1 cellular context compared by ENCODE assay signal in the genomic region with DNA sequence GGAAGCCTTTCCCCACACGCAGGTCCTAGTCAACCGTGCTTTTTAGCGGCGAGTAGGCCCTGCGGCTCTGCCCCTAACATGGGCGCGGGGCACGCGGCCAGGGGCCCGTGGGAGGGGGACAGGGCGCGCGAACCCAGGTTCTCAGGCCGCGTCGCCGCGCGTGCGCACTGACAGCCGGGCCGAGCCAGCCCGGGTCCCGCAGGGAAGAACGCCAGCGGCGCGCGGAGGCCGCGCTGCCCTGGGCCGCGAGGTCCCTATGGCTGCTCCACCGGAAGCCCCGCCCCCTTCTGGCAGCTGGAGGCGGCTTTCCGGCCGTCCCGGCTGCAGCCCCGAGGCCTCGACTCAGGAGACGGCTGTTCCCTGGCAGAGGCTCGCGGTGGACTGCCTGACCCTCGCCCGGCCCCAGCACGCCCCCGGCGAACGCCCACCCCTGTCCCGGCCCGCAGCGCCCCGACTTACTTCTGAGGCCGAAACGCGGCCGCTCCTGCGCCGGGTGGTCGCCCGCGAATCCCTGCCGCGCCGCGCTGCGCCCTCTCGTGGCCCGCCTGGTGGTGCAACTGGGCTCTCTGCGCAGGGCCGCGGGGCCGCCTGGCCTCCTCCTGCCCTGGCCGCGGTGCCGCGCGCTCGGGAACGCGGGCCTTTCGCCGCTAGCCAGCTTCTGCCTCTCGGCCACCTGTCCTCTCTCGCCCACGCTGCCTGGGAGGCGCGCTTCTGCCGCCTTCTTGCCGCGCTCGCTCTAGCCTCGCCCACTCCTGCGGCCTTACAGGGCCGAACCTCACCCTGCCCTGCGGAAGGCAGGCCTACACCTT.
TF ChIP-seq lines count a peak whose summit lies in the region.

No MANE protein-coding gene starts in this region.

TF ChIP-seq in HEK293, 187 proteins besides CTCF, POLR2A, EP300 and RAD21 (continued from another document and continues in another):
- TF ChIP-seq, protein P1, sequence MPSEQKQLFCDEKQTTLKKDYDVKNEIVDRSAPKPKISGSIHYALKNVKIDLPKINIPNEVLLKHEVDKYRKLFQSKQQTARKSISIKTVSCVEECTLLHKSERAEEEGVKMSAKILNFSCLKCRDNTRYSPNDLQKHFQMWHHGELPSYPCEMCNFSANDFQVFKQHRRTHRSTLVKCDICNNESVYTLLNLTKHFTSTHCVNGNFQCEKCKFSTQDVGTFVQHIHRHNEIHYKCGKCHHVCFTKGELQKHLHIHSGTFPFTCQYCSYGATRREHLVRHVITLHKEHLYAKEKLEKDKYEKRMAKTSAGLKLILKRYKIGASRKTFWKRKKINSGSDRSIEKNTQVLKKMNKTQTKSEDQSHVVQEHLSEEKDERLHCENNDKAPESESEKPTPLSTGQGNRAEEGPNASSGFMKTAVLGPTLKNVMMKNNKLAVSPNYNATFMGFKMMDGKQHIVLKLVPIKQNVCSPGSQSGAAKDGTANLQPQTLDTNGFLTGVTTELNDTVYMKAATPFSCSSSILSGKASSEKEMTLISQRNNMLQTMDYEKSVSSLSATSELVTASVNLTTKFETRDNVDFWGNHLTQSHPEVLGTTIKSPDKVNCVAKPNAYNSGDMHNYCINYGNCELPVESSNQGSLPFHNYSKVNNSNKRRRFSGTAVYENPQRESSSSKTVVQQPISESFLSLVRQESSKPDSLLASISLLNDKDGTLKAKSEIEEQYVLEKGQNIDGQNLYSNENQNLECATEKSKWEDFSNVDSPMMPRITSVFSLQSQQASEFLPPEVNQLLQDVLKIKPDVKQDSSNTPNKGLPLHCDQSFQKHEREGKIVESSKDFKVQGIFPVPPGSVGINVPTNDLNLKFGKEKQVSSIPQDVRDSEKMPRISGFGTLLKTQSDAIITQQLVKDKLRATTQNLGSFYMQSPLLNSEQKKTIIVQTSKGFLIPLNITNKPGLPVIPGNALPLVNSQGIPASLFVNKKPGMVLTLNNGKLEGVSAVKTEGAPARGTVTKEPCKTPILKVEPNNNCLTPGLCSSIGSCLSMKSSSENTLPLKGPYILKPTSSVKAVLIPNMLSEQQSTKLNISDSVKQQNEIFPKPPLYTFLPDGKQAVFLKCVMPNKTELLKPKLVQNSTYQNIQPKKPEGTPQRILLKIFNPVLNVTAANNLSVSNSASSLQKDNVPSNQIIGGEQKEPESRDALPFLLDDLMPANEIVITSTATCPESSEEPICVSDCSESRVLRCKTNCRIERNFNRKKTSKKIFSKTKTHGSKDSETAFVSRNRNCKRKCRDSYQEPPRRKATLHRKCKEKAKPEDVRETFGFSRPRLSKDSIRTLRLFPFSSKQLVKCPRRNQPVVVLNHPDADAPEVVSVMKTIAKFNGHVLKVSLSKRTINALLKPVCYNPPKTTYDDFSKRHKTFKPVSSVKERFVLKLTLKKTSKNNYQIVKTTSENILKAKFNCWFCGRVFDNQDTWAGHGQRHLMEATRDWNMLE (tag by site-specific recombination; conservative IDR thresholded peaks at IDR 0.05; ENCODE audit: low read depth) = peak; percentile 33; the same call in 1 of the 2 replicates
- TF ChIP-seq ZNF335 (tag by site-specific recombination; conservative IDR thresholded peaks at IDR 0.05) = 0 out of 2 replicates have a peak, but pooled peaks have one; percentile 17
- peak; percentile 21; the same call in 1 of the 2 replicates for TF ChIP-seq ZNF146 (tag by site-specific recombination; IDR thresholded peaks at IDR 0.05)
- peak; percentile 64 for TF ChIP-seq SP3 (tag by site-specific recombination; IDR thresholded peaks at IDR 0.05)
- TF ChIP-seq FEZF1 (tag by site-specific recombination; IDR thresholded peaks at IDR 0.05) = 0 out of 2 replicates have a peak, but pooled peaks have one; percentile 14
- TF ChIP-seq KLF16 (tag by site-specific recombination; IDR thresholded peaks at IDR 0.05) = peak; percentile 65; the same call in 1 of the 2 replicates
- TF ChIP-seq ZBTB17 (tag by site-specific recombination; IDR thresholded peaks at IDR 0.05) = peak; percentile 82
- peak; percentile 93 for TF ChIP-seq ZNF184 (tag by site-specific recombination; IDR thresholded peaks at IDR 0.05)
- TF ChIP-seq, protein P2, sequence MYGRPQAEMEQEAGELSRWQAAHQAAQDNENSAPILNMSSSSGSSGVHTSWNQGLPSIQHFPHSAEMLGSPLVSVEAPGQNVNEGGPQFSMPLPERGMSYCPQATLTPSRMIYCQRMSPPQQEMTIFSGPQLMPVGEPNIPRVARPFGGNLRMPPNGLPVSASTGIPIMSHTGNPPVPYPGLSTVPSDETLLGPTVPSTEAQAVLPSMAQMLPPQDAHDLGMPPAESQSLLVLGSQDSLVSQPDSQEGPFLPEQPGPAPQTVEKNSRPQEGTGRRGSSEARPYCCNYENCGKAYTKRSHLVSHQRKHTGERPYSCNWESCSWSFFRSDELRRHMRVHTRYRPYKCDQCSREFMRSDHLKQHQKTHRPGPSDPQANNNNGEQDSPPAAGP (tag by site-specific recombination; IDR thresholded peaks at IDR 0.05) = 0 out of 2 replicates have a peak, but pooled peaks have one; percentile 19
- no peak for TF ChIP-seq RBAK (tag by site-specific recombination; IDR thresholded peaks at IDR 0.05)
- peak; percentile 51; the same call in 1 of the 2 replicates for TF ChIP-seq ZNF37A (tag by site-specific recombination; IDR thresholded peaks at IDR 0.05)
- peak; percentile 89 for TF ChIP-seq ZNF324 (tag by site-specific recombination; IDR thresholded peaks at IDR 0.05)
- no peak for TF ChIP-seq ZNF155 (tag by site-specific recombination; IDR thresholded peaks at IDR 0.05)
- TF ChIP-seq BCL11B (tag by site-specific recombination; IDR thresholded peaks at IDR 0.05; ENCODE audit: low read depth) = peak; percentile 72; the same call in 1 of the 2 replicates
- no peak for TF ChIP-seq MYNN (tag by site-specific recombination; IDR thresholded peaks at IDR 0.05; ENCODE audit: borderline replicate concordance)
- TF ChIP-seq OSR2 (tag by site-specific recombination; IDR thresholded peaks at IDR 0.05) = peak; percentile 45
- TF ChIP-seq HOXC10 (CRISPR knock-in tag; IDR thresholded peaks at IDR 0.05) = peak; percentile 85; the same call in 1 of the 2 replicates
- peak; percentile 96 for TF ChIP-seq ZBTB8A (tag by site-specific recombination; IDR thresholded peaks at IDR 0.05)
- TF ChIP-seq EGR2 (tag by site-specific recombination; IDR thresholded peaks at IDR 0.05; ENCODE audit: low read depth) = peak; percentile 94
- TF ChIP-seq ZBTB48 (tag by site-specific recombination; IDR thresholded peaks at IDR 0.05) = peak; percentile 81
- TF ChIP-seq, protein P3, sequence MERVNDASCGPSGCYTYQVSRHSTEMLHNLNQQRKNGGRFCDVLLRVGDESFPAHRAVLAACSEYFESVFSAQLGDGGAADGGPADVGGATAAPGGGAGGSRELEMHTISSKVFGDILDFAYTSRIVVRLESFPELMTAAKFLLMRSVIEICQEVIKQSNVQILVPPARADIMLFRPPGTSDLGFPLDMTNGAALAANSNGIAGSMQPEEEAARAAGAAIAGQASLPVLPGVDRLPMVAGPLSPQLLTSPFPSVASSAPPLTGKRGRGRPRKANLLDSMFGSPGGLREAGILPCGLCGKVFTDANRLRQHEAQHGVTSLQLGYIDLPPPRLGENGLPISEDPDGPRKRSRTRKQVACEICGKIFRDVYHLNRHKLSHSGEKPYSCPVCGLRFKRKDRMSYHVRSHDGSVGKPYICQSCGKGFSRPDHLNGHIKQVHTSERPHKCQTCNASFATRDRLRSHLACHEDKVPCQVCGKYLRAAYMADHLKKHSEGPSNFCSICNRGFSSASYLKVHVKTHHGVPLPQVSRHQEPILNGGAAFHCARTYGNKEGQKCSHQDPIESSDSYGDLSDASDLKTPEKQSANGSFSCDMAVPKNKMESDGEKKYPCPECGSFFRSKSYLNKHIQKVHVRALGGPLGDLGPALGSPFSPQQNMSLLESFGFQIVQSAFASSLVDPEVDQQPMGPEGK (tag by site-specific recombination; IDR thresholded peaks at IDR 0.05) = peak; percentile 93; the same call in 1 of the 2 replicates
- peak; percentile 49; the same call in 1 of the 2 replicates for TF ChIP-seq ZNF350 (tag by site-specific recombination; IDR thresholded peaks at IDR 0.05)
- TF ChIP-seq, protein P4, sequence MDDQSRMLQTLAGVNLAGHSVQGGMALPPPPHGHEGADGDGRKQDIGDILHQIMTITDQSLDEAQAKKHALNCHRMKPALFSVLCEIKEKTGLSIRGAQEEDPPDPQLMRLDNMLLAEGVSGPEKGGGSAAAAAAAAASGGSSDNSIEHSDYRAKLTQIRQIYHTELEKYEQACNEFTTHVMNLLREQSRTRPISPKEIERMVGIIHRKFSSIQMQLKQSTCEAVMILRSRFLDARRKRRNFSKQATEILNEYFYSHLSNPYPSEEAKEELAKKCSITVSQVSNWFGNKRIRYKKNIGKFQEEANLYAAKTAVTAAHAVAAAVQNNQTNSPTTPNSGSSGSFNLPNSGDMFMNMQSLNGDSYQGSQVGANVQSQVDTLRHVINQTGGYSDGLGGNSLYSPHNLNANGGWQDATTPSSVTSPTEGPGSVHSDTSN (CRISPR knock-in tag; IDR thresholded peaks at IDR 0.05) = peak; percentile 63; the same call in 1 of the 2 replicates
- TF ChIP-seq, protein P5, sequence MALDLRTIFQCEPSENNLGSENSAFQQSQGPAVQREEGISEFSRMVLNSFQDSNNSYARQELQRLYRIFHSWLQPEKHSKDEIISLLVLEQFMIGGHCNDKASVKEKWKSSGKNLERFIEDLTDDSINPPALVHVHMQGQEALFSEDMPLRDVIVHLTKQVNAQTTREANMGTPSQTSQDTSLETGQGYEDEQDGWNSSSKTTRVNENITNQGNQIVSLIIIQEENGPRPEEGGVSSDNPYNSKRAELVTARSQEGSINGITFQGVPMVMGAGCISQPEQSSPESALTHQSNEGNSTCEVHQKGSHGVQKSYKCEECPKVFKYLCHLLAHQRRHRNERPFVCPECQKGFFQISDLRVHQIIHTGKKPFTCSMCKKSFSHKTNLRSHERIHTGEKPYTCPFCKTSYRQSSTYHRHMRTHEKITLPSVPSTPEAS (tag by site-specific recombination; IDR thresholded peaks at IDR 0.05) = 0 out of 2 replicates have a peak, but pooled peaks have one; percentile 18
- TF ChIP-seq TCF7L2 (IDR thresholded peaks at IDR 0.05; ENCODE audit: borderline replicate concordance, low read depth, low read length) = no peak
- peak; percentile 67; the same call in 1 of the 2 replicates for TF ChIP-seq KLF8 (tag by site-specific recombination; IDR thresholded peaks at IDR 0.05)
- TF ChIP-seq ZNF16 (tag by site-specific recombination; IDR thresholded peaks at IDR 0.05; ENCODE audit: low read depth) = no peak
- peak; percentile 97 for TF ChIP-seq ZSCAN30 (tag by site-specific recombination; IDR thresholded peaks at IDR 0.05)
- TF ChIP-seq ZFHX2 (tag by site-specific recombination; conservative IDR thresholded peaks at IDR 0.05) = peak; percentile 99
- peak; percentile 55; the same call in 1 of the 2 replicates for TF ChIP-seq ZNF423 (tag by site-specific recombination; IDR thresholded peaks at IDR 0.05)
- peak; percentile 41; the same call in 1 of the 2 replicates for TF ChIP-seq REPIN1 (tag by site-specific recombination; IDR thresholded peaks at IDR 0.05; ENCODE audit: low read depth)
- TF ChIP-seq, protein P6, sequence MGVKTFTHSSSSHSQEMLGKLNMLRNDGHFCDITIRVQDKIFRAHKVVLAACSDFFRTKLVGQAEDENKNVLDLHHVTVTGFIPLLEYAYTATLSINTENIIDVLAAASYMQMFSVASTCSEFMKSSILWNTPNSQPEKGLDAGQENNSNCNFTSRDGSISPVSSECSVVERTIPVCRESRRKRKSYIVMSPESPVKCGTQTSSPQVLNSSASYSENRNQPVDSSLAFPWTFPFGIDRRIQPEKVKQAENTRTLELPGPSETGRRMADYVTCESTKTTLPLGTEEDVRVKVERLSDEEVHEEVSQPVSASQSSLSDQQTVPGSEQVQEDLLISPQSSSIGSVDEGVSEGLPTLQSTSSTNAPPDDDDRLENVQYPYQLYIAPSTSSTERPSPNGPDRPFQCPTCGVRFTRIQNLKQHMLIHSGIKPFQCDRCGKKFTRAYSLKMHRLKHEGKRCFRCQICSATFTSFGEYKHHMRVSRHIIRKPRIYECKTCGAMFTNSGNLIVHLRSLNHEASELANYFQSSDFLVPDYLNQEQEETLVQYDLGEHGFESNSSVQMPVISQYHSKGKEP (tag by site-specific recombination; IDR thresholded peaks at IDR 0.05) = peak; percentile 53; the same call in 1 of the 2 replicates
- peak; percentile 88 for TF ChIP-seq GLIS2 (tag by site-specific recombination; IDR thresholded peaks at IDR 0.05)
- no peak for TF ChIP-seq ZNF624 (tag by site-specific recombination; IDR thresholded peaks at IDR 0.05)
- TF ChIP-seq ZNF121 (tag by site-specific recombination; IDR thresholded peaks at IDR 0.05) = no peak; the same call in 1 of the 2 replicates
- peak; percentile 59 for TF ChIP-seq SP7 (tag by site-specific recombination; IDR thresholded peaks at IDR 0.05)
- TF ChIP-seq ZNF837 (tag by site-specific recombination; IDR thresholded peaks at IDR 0.05) = 0 out of 2 replicates have a peak, but pooled peaks have one; percentile 14
- TF ChIP-seq ZNF341 (tag by site-specific recombination; IDR thresholded peaks at IDR 0.05; ENCODE audit: low read depth) = peak; percentile 80
- TF ChIP-seq ZNF2 (tag by site-specific recombination; IDR thresholded peaks at IDR 0.05) = peak; percentile 85; the same call in 1 of the 2 replicates
- peak; percentile 78; the same call in 1 of the 2 replicates for TF ChIP-seq ZBTB7A (tag by site-specific recombination; IDR thresholded peaks at IDR 0.05; ENCODE audit: low read depth)
- TF ChIP-seq ZNF416 (tag by site-specific recombination; IDR thresholded peaks at IDR 0.05) = no peak
- TF ChIP-seq, protein P7, sequence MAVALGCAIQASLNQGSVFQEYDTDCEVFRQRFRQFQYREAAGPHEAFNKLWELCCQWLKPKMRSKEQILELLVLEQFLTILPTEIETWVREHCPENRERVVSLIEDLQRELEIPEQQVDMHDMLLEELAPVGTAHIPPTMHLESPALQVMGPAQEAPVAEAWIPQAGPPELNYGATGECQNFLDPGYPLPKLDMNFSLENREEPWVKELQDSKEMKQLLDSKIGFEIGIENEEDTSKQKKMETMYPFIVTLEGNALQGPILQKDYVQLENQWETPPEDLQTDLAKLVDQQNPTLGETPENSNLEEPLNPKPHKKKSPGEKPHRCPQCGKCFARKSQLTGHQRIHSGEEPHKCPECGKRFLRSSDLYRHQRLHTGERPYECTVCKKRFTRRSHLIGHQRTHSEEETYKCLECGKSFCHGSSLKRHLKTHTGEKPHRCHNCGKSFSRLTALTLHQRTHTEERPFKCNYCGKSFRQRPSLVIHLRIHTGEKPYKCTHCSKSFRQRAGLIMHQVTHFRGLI (tag by site-specific recombination; IDR thresholded peaks at IDR 0.05) = peak; percentile 51; the same call in 1 of the 2 replicates
